Comparison of ENCODE assay signal across 1 cellular context in genomic region chr1:11059166-11059989, GRCh38.
A peak's percentile ranks its signal among the peaks of the same experiment; 100 is the strongest.
TF ChIP-seq lines count a peak whose summit lies in the region.

No MANE protein-coding gene starts in this region.

TF ChIP-seq in K562, 482 proteins besides CTCF, POLR2A, EP300 and RAD21 (continued from another document and continues in another):
- TF ChIP-seq ARID3B (CRISPR knock-in tag; IDR thresholded peaks at IDR 0.05; ENCODE audit: borderline replicate concordance) (no peak), RBM14 (IDR thresholded peaks at IDR 0.05; ENCODE audit: borderline replicate concordance, insufficient read depth, low read depth, low read length) (0 out of 2 replicates have a peak, but pooled peaks have one; percentile 35), CHCHD3 (CRISPR knock-in tag; IDR thresholded peaks at IDR 0.05) (no peak), ARID4B (CRISPR knock-in tag; IDR thresholded peaks at IDR 0.05) (peak; percentile 36; the same call in 1 of the 2 replicates), MXI1 (IDR thresholded peaks at IDR 0.05; ENCODE audit: low read depth, low read length) (0 out of 2 replicates have a peak, but pooled peaks have one; percentile 4), EHMT2 (IDR thresholded peaks at IDR 0.05) (no peak), KDM5B (IDR thresholded peaks at IDR 0.05; ENCODE audit: insufficient replicate concordance, low read depth, low read length) (peak; percentile 71), RAD51 (IDR thresholded peaks at IDR 0.05; ENCODE audit: borderline replicate concordance, low read depth) (no peak), SMARCA5 (IDR thresholded peaks at IDR 0.05) (no peak), CHD4 (IDR thresholded peaks at IDR 0.05; ENCODE audit: insufficient read depth, insufficient replicate concordance, low read depth, low read length, poor library complexity, severe bottlenecking) (no peak), RBM22 (IDR thresholded peaks at IDR 0.05; ENCODE audit: low read depth, low read length, poor library complexity, severe bottlenecking) (peak; percentile 30), PBX2 (CRISPR knock-in tag; IDR thresholded peaks at IDR 0.05; ENCODE audit: low read depth) (no peak), PBX2 (tag; conservative IDR thresholded peaks at IDR 0.05; ENCODE audit: low read depth) (no peak), KDM1A (IDR thresholded peaks at IDR 0.05) (no peak), NKRF (IDR thresholded peaks at IDR 0.05; ENCODE audit: borderline replicate concordance) (peak; percentile 81), TRIM24 (IDR thresholded peaks at IDR 0.05) (no peak), MAZ (CRISPR knock-in tag; conservative IDR thresholded peaks at IDR 0.05 in 1 of 2, IDR thresholded peaks at IDR 0.05 in 1 of 2) (peak in 1 of 2 experiments; percentile 33; a peak in 1 of 4 replicates), ETS2 (tag; IDR thresholded peaks at IDR 0.05; ENCODE audit: borderline replicate concordance, poor library complexity, severe bottlenecking) (no peak), ZBTB7A (IDR thresholded peaks at IDR 0.05; ENCODE audit: borderline replicate concordance, control insufficient read depth, low read depth, low read length) (peak; percentile 56; the same call in 1 of the 2 replicates), DDX20 (tag; IDR thresholded peaks at IDR 0.05; ENCODE audit: low read depth) (no peak), ZNF583 (CRISPR knock-in tag; IDR thresholded peaks at IDR 0.05) (no peak), PREB (CRISPR knock-in tag; IDR thresholded peaks at IDR 0.05) (no peak), SRSF3 (IDR thresholded peaks at IDR 0.05; ENCODE audit: insufficient read depth, low read length) (no peak), ELK1 (CRISPR knock-in tag; IDR thresholded peaks at IDR 0.05) (no peak), NRF1 (conservative IDR thresholded peaks at IDR 0.05 in 1 of 2, IDR thresholded peaks at IDR 0.05 in 1 of 2) (no peak), U2AF2 (optimal IDR thresholded peaks at IDR 0.05; ENCODE audit: low read depth, low read length) (no peak), CEBPG (CRISPR knock-in tag; IDR thresholded peaks at IDR 0.05) (peak; percentile 38; the same call in 1 of the 2 replicates), CEBPG (tag; conservative IDR thresholded peaks at IDR 0.05 in 1 of 2, IDR thresholded peaks at IDR 0.05 in 1 of 2) (no peak), CBFA2T3 (IDR thresholded peaks at IDR 0.05) (no peak), ZNF232 (CRISPR knock-in tag; IDR thresholded peaks at IDR 0.05) (peak; percentile 54; the same call in 1 of the 2 replicates), CEBPZ (IDR thresholded peaks at IDR 0.05; ENCODE audit: borderline replicate concordance, low read depth, low read length) (no peak), IRF9 (tag; IDR thresholded peaks at IDR 0.05) (no peak)
